8 cellular contexts compared by ENCODE assay signal in the genomic region with DNA sequence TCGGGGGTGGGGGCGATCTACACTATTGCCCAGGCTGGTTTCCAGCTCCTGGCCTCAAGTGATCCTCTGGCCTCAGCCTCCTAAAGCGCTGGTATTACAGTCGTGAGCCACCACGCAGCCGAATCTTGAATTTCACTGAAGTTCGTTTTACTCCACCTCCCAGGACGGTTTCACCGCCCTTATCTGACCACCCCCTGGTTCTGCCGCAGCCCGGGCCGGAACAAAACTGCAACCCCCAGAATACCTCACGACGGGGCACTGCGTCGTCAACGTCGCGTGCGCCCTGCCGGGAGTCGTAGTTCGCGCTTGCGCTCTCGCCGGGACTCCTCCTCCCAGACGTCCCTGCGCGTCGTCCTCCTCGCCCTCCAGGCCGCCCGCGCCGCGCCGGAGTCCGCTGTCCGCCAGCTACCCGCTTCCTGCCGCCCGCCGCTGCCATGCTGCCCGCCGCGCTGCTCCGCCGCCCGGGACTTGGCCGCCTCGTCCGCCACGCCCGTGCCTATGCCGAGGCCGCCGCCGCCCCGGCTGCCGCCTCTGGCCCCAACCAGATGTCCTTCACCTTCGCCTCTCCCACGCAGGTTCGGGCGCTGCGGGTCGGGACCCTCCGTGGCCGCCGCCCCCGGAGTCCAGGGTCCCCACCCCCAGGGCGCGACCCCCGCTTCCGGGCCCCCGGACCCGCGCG. TPM values are rescaled to one million over a fixed set of nuclear protein-coding genes. Genes with fewer than 3 reads are reported as not detected.
A peak's percentile ranks its signal among the peaks of the same experiment; 100 is the strongest.
DNase-seq lines count a peak whose midpoint lies in the region; ATAC-seq and TF ChIP-seq lines count a peak whose summit lies in the region.

Gene ATP5F1D (plus strand): TSS at position 335 of the 679 bp plus-strand sequence. CDS start 100 bp downstream, at position 435.

- no peaks in the 10 kb centered on the region for H3K9me3 ChIP-seq in ascending aorta
- H3K9me3 ChIP-seq in right cardiac atrium (ENCODE audit: control insufficient read depth, low read length) = no peaks in the 10 kb centered on the region
- no peaks in the 10 kb centered on the region for H3K9me3 ChIP-seq in uterus

- peak; percentile 53 for ATAC-seq in HG02938 (IDR thresholded peaks at IDR 0.05; ENCODE audit: unreplicated experiment)
- ATAC-seq in right cardiac atrium = peak; percentile 58 to 61

- peak within 1 kb of the TSS; percentile 85 to 92 for H3K27ac ChIP-seq in ascending aorta
- H3K27ac ChIP-seq in right cardiac atrium (ENCODE audit: low read length) = peak within 1 kb of the TSS; percentile 91
- peak within 1 kb of the TSS; percentile 93 to 97 for H3K27ac ChIP-seq in uterus

- WGBS in right cardiac atrium = under 1% methylated on average over 79 of the region's 79 CpGs

- H3K36me3 ChIP-seq in ascending aorta (no peaks in the 10 kb centered on the region), uterus (no peaks in the 10 kb centered on the region)

- no peak for TF ChIP-seq CTCF in GM12864 (IDR thresholded peaks at IDR 0.05; ENCODE audit: low read depth, low read length, missing control alignments)
- TF ChIP-seq CTCF in ascending aorta (IDR thresholded peaks at IDR 0.05) = no peak
- peak in 2 of 4 experiments; percentile 20 to 39 for TF ChIP-seq CTCF in uterus (IDR thresholded peaks at IDR 0.05)

- DNase-seq in GM12864 (ENCODE audit: low read depth) (peak; percentile 85), NCI-H2081 (lab: John Stamatoyannopoulos, UW) (peak; percentile 93 to 94), T-helper 9 cell (peak; percentile 83), ascending aorta (ENCODE audit: low spot score in 2 of 2) (peak in 1 of 2 donors; percentile 95), right cardiac atrium (peak; percentile 96 to 99 (median 98)), putamen (ENCODE audit: low spot score) (peak; percentile 93), uterus (peak; percentile 93 to 94)

- intact Hi-C loops in ascending aorta (cut with DNase I) = loop anchor here (2.0 to 10.0 kb wide), 3 partner anchors 139 to 317 kb away; partner anchors contain the start of genes ARID3A, CNN2 and GPX4
- intact Hi-C loops in right cardiac atrium (cut with DNase I) = no loop called here
- intact Hi-C loops in uterus (cut with DNase I; ENCODE audit: low total_unique reads) = no loop called here

- H3K4me1 ChIP-seq in ascending aorta (peaks cover 37 to 60% of the 10 kb centered on the region in 2 donors), right cardiac atrium (ENCODE audit: control insufficient read depth, insufficient read depth, low read length) (peaks cover 4% of the 10 kb centered on the region), uterus (peaks cover 0 to 28% of the 10 kb centered on the region in 2 donors)

- TF ChIP-seq POLR2A in uterus (IDR thresholded peaks at IDR 0.05) = peak; percentile 75 to 87

- H3K27me3 ChIP-seq in ascending aorta (no peaks in the 10 kb centered on the region), right cardiac atrium (ENCODE audit: control insufficient read depth, insufficient read depth) (no peaks in the 10 kb centered on the region), uterus (peaks cover 0 to 4% of the 10 kb centered on the region in 2 donors)

- H3K4me3 ChIP-seq in GM12864 (ENCODE audit: low read depth, low read length) (peak within 1 kb of the TSS; percentile 92), ascending aorta (peak within 1 kb of the TSS; percentile 72 to 93), right cardiac atrium (ENCODE audit: low read length) (peak within 1 kb of the TSS; percentile 74), uterus (peak within 1 kb of the TSS; percentile 44 to 51)

RNA-seq across cellular contexts. Expression of gene ATP5F1D, which starts in this region (rescaled TPM):
- 232 TPM for total RNA-seq in ascending aorta
- total RNA-seq in right cardiac atrium = 100 to 1,000 TPM; 490 to 706 (median 622) TPM
- polyA plus RNA-seq in right cardiac atrium = 660 TPM
- 100 to 1,000 TPM in 2 of 4 donors, 10 to 100 TPM in 1, 1 to 10 TPM in 1; 4.7 to 164 (median 68.9) TPM for total RNA-seq in uterus
